In genomic region chr2:47029737-47030524, GRCh38 we compare ENCODE assay signal across 1 cellular context.
TF ChIP-seq lines count a peak whose summit lies in the region.

No MANE protein-coding gene starts in this region.

TF ChIP-seq in SK-N-SH treated with all-trans-retinoic acid at 6 μM for 48 hours, 23 proteins besides CTCF, POLR2A, EP300 and RAD21 (continued from another document):
- no peak for TF ChIP-seq PATZ1 (CRISPR knock-in tag; IDR thresholded peaks at IDR 0.05; ENCODE audit: borderline replicate concordance)
